Comparison of ENCODE assay signal across 2 cellular contexts in genomic region chr17:50680543-50681259, GRCh38.
A peak's percentile ranks its signal among the peaks of the same experiment; 100 is the strongest.
TF ChIP-seq lines count a peak whose summit lies in the region.

No MANE protein-coding gene starts in this region.

TF ChIP-seq in HEK293, 187 proteins besides CTCF, POLR2A, EP300 and RAD21:
- TF ChIP-seq ZFHX2 (tag by site-specific recombination; conservative IDR thresholded peaks at IDR 0.05) (peak; percentile 55), KLF9 (tag by site-specific recombination; IDR thresholded peaks at IDR 0.05; ENCODE audit: low read depth) (peak; percentile 20; the same call in 1 of the 2 replicates), GLIS1 (tag by site-specific recombination; IDR thresholded peaks at IDR 0.05) (peak; percentile 61)

TF ChIP-seq in HepG2, 621 proteins besides CTCF, POLR2A, EP300 and RAD21:
- TF ChIP-seq ZSCAN31 (CRISPR knock-in tag; IDR thresholded peaks at IDR 0.05; ENCODE audit: low read depth) (peak; percentile 26; the same call in 1 of the 2 replicates), MAFF (IDR thresholded peaks at IDR 0.05; ENCODE audit: low read depth, low read length) (peak; percentile 3; the same call in 1 of the 2 replicates), HES4 (CRISPR knock-in tag; IDR thresholded peaks at IDR 0.05; ENCODE audit: borderline replicate concordance) (0 out of 2 replicates have a peak, but pooled peaks have one; percentile 37), ZNF18 (CRISPR knock-in tag; IDR thresholded peaks at IDR 0.05; ENCODE audit: insufficient replicate concordance) (peak; percentile 40), FOXO4 (CRISPR knock-in tag; conservative IDR thresholded peaks at IDR 0.05) (0 out of 2 replicates have a peak, but pooled peaks have one; percentile 32), MAFK (conservative IDR thresholded peaks at IDR 0.05 in 1 of 2, IDR thresholded peaks at IDR 0.05 in 1 of 2; ENCODE audit: low read length in 2 of 2) (peak; percentile 15 to 46; a peak in 2 of 4 replicates), SKIL (CRISPR knock-in tag; IDR thresholded peaks at IDR 0.05; ENCODE audit: borderline replicate concordance) (0 out of 2 replicates have a peak, but pooled peaks have one; percentile 16), ZNF446 (CRISPR knock-in tag; IDR thresholded peaks at IDR 0.05) (0 out of 2 replicates have a peak, but pooled peaks have one; percentile 42), ZNF567 (CRISPR knock-in tag; IDR thresholded peaks at IDR 0.05; ENCODE audit: borderline replicate concordance) (0 out of 2 replicates have a peak, but pooled peaks have one; percentile 46), FOSL2 (CRISPR knock-in tag; IDR thresholded peaks at IDR 0.05) (peak; percentile 57)
TF ChIP-seq in HepG2: peak in this region for 10; not testable (repeated sequence) for 611.
